In genomic region chr4:26171953-26172352, GRCh38 we compare ENCODE assay signal across 12 cellular contexts.
DNase-seq lines count a peak whose midpoint lies in the region; ATAC-seq, FAIRE-seq and TF ChIP-seq lines count a peak whose summit lies in the region.
"Had no signal": no experiment of that assay in that cellular context is flagged by ENCODE, and none has a peak within 500 bp of the region (broad histone marks: within the 10 kb centered on the region; RNA-seq: fewer than 3 reads in every experiment).

No MANE protein-coding gene starts in this region.

- TF ChIP-seq CTCF in astrocyte (IDR thresholded peaks at IDR 0.05; ENCODE audit: insufficient read depth, low read depth, low read length): no peak
- no peak for TF ChIP-seq CTCF in sigmoid colon (IDR thresholded peaks at IDR 0.05)

- H3K27me3 ChIP-seq in astrocyte (ENCODE audit: insufficient read depth, low read length) (no peaks in the 10 kb centered on the region), sigmoid colon (no peaks in the 10 kb centered on the region), GM23248 (replicated peaks; ENCODE audit: insufficient read depth) (no peaks in the 10 kb centered on the region)
- H3K27me3 ChIP-seq in naive thymus-derived CD4-positive, alpha-beta T cell (ENCODE audit: control insufficient read depth in 2 of 2, insufficient read depth in 2 of 2, low read length in 2 of 2): no peaks in the 10 kb centered on the region
- H3K27me3 ChIP-seq: ascending aorta had no signal

- no peak overlapping the region for H3K4me3 ChIP-seq in astrocyte (ENCODE audit: insufficient read depth, low read depth, low read length)
- no peak overlapping the region for H3K4me3 ChIP-seq in sigmoid colon
- no peak overlapping the region for H3K4me3 ChIP-seq in GM23248
- no peak overlapping the region for H3K4me3 ChIP-seq in naive thymus-derived CD4-positive, alpha-beta T cell (ENCODE audit: low read length)
- H3K4me3 ChIP-seq: ascending aorta, tibial artery had no signal

- peak overlapping the region; percentile 85 for H3K27ac Mint-ChIP-seq in astrocyte (ENCODE audit: unreplicated experiment)
- no peak overlapping the region for H3K27ac Mint-ChIP-seq in naive thymus-derived CD4-positive, alpha-beta T cell

- intact Hi-C loops in sigmoid colon (cut with DNase I): no loop called here
- intact Hi-C loops in naive thymus-derived CD4-positive, alpha-beta T cell (cut with micrococcal nuclease): no loop called here

- H3K27me3 Mint-ChIP-seq in astrocyte (ENCODE audit: low read depth, unreplicated experiment): no peaks in the 10 kb centered on the region
- H3K27me3 Mint-ChIP-seq in naive thymus-derived CD4-positive, alpha-beta T cell: peaks cover 0 to 14% (median 6%) of the 10 kb centered on the region in 5 donors

- no peaks in the 10 kb centered on the region for H3K9me2 ChIP-seq in GM23248 (ENCODE audit: insufficient read depth)

- in situ Hi-C loops in GM23248 (cut with MboI): no loop called here

- peak overlapping the region; percentile 51 for H2AFZ ChIP-seq in astrocyte (ENCODE audit: low read depth, low read length)
- no peak overlapping the region for H2AFZ ChIP-seq in GM23248

- no peaks in the 10 kb centered on the region for H4K20me1 ChIP-seq in astrocyte (ENCODE audit: insufficient read depth, low read length)
- H4K20me1 ChIP-seq in GM23248 (ENCODE audit: insufficient read depth): no peaks in the 10 kb centered on the region

- H3K36me3 ChIP-seq in astrocyte (ENCODE audit: insufficient read depth, low read length): no peaks in the 10 kb centered on the region
- no peaks in the 10 kb centered on the region for H3K36me3 ChIP-seq in sigmoid colon
- H3K36me3 ChIP-seq in GM23248 (ENCODE audit: low read depth): no peaks in the 10 kb centered on the region
- H3K36me3 ChIP-seq in naive thymus-derived CD4-positive, alpha-beta T cell (ENCODE audit: control insufficient read depth in 2 of 3, insufficient read depth in 3 of 3, low read length in 3 of 3): no peaks in the 10 kb centered on the region
- H3K36me3 ChIP-seq: ascending aorta, tibial artery had no signal

- H3K4me1 Mint-ChIP-seq in astrocyte (ENCODE audit: low read depth, unreplicated experiment): peaks cover 18% of the 10 kb centered on the region
- H3K4me1 Mint-ChIP-seq in naive thymus-derived CD4-positive, alpha-beta T cell: peaks cover 0 to 19% (median 0%) of the 10 kb centered on the region in 7 donors

- H3K27ac ChIP-seq in astrocyte (ENCODE audit: low read depth, low read length): peak overlapping the region; percentile 19
- peak overlapping the region in 3 of 4 donors; percentile 55 to 72 (median 69) for H3K27ac ChIP-seq in sigmoid colon
- H3K27ac ChIP-seq in GM23248: no peak overlapping the region
- H3K27ac ChIP-seq in naive thymus-derived CD4-positive, alpha-beta T cell (ENCODE audit: low read depth, low read length): no peak overlapping the region
- H3K27ac ChIP-seq: ascending aorta, tibial artery had no signal

- H3K9me3 ChIP-seq in astrocyte (ENCODE audit: insufficient read depth, low read depth, low read length) (no peaks in the 10 kb centered on the region), sigmoid colon (no peaks in the 10 kb centered on the region), GM23248 (ENCODE audit: low read depth) (no peaks in the 10 kb centered on the region)
- no peaks in the 10 kb centered on the region for H3K9me3 ChIP-seq in naive thymus-derived CD4-positive, alpha-beta T cell (ENCODE audit: control insufficient read depth in 2 of 3, low read length in 3 of 3)
- H3K9me3 ChIP-seq: ascending aorta, tibial artery had no signal

- CTCF ChIA-PET in naive thymus-derived CD4-positive, alpha-beta T cell (lab: Charles Lee): no interaction called here

- H3K4me1 ChIP-seq in astrocyte (ENCODE audit: insufficient read depth, low read length) (peaks cover 22% of the 10 kb centered on the region), sigmoid colon (peaks cover 0 to 44% (median 30%) of the 10 kb centered on the region in 4 donors), GM23248 (ENCODE audit: insufficient read depth) (peaks cover 12% of the 10 kb centered on the region)
- no peaks in the 10 kb centered on the region for H3K4me1 ChIP-seq in naive thymus-derived CD4-positive, alpha-beta T cell (ENCODE audit: control insufficient read depth in 2 of 2, insufficient read depth in 2 of 2, low read length in 2 of 2)
- H3K4me1 ChIP-seq: ascending aorta had no signal

- peak; percentile 24 to 95 (median 66) for TF ChIP-seq EP300 in sigmoid colon (IDR thresholded peaks at IDR 0.05)

- peaks cover 5% of the 10 kb centered on the region for H3K36me3 Mint-ChIP-seq in astrocyte (ENCODE audit: low read depth, unreplicated experiment)
- peaks cover 0 to under 1% (median 0%) of the 10 kb centered on the region in 5 donors for H3K36me3 Mint-ChIP-seq in naive thymus-derived CD4-positive, alpha-beta T cell

- peaks cover 13% of the 10 kb centered on the region for H3F3A ChIP-seq in GM23248 (ENCODE audit: insufficient read depth)

- no peak for ATAC-seq in naive thymus-derived CD4-positive, alpha-beta T cell

- POLR2A ChIA-PET in naive thymus-derived CD4-positive, alpha-beta T cell (lab: Charles Lee): no interaction called here

- H3K9ac ChIP-seq in astrocyte (ENCODE audit: low read length) (peak overlapping the region; percentile 22), GM23248 (no peak overlapping the region)

- TF ChIP-seq POLR2A in sigmoid colon (IDR thresholded peaks at IDR 0.05): no peak

- FAIRE-seq in astrocyte (lab: Jason Lieb, UNC): peak; percentile 66

- peak; percentile 73 for DNase-seq in HT1080 (ENCODE audit: low read depth)
- DNase-seq in astrocyte (ENCODE audit: low read depth): peak; percentile 94
- peak; percentile 43 for DNase-seq in globus pallidus (ENCODE audit: low spot score)
- DNase-seq in sigmoid colon: no peak
- no peak for DNase-seq in GM23248
- no peak for DNase-seq in naive thymus-derived CD4-positive, alpha-beta T cell
- DNase-seq in germinal center (ENCODE audit: low spot score): no peak
- no peak for DNase-seq in NCI-H1417 (lab: John Stamatoyannopoulos, UW)
- DNase-seq: activated T-cell treated with anti-CD3 and anti-CD28 coated beads, Interleukin-2, amount 50 U/mL, for 1 hour; NCI-H748 treated with DMSO at 0.1 percent for 48 hours; tibial artery had no signal

- peak overlapping the region; percentile 59 for H3K4me2 ChIP-seq in astrocyte (ENCODE audit: low read length)
- H3K4me2 ChIP-seq in GM23248 (ENCODE audit: unreplicated experiment): no peak overlapping the region

- no peaks in the 10 kb centered on the region for H3K79me2 ChIP-seq in astrocyte (ENCODE audit: insufficient read depth, low read length)
- H3K79me2 ChIP-seq in GM23248 (ENCODE audit: insufficient read depth): no peaks in the 10 kb centered on the region

- 75 to 81% methylated on average over 9 of the region's 9 CpGs for WGBS in sigmoid colon, 2 donors
- 84 to 85% methylated on average over 9 of the region's 9 CpGs for WGBS in GM23248 (ENCODE audit: low coverage in 1 of 2, low lambda C conversion rate in 2 of 2, missing lambda C conversion rate in 2 of 2), 2 experiments

- H3K9me3 Mint-ChIP-seq in astrocyte (ENCODE audit: unreplicated experiment): peaks cover 2% of the 10 kb centered on the region
- H3K9me3 Mint-ChIP-seq in naive thymus-derived CD4-positive, alpha-beta T cell: peaks cover 0 to 4% (median 0%) of the 10 kb centered on the region in 11 donors

- H3K4me3 Mint-ChIP-seq in astrocyte (ENCODE audit: unreplicated experiment): no peak overlapping the region
- no peak overlapping the region for H3K4me3 Mint-ChIP-seq in naive thymus-derived CD4-positive, alpha-beta T cell

Comparison
In these comparisons a context has a peak if more than half of its experiments do, and no peak if none do; other contexts are left out.
1. DNase-seq: peak in HT1080 (single experiment), astrocyte (single experiment) and globus pallidus (single experiment); none in sigmoid colon (single experiment), GM23248 (single experiment), naive thymus-derived CD4-positive, alpha-beta T cell (0 of 9), germinal center (single experiment) and NCI-H1417 (0 of 3).
2. H3K27ac ChIP-seq: peak in astrocyte (single experiment) and sigmoid colon (3 of 4); none in GM23248 (single experiment) and naive thymus-derived CD4-positive, alpha-beta T cell (single experiment).